8 cellular contexts compared by ENCODE assay signal in genomic region chr12:120468846-120469449, GRCh38. TPM values are rescaled to one million over a fixed set of nuclear protein-coding genes. Genes with fewer than 3 reads are reported as not detected.
DNase-seq lines count a peak whose midpoint lies in the region; TF ChIP-seq lines count a peak whose summit lies in the region.

No MANE protein-coding gene starts in this region.

- H3K27me3 ChIP-seq in adrenal gland (no peaks in the 10 kb centered on the region), hepatocyte (no peaks in the 10 kb centered on the region), sigmoid colon (no peaks in the 10 kb centered on the region)

- TF ChIP-seq EP300 in sigmoid colon (IDR thresholded peaks at IDR 0.05): no peak

- peaks cover 94% of the 10 kb centered on the region for H3K79me2 ChIP-seq in hepatocyte

- H4K20me1 ChIP-seq in hepatocyte (ENCODE audit: insufficient read depth, poor library complexity, severe bottlenecking): peaks cover 41% of the 10 kb centered on the region

- intact Hi-C loops in adrenal gland (cut with DNase I): loop anchor here in 1 of 2 donors (10.0 kb wide), 1 partner anchor 96 kb away; no protein-coding TSS in a partner anchor
- intact Hi-C loops in sigmoid colon (cut with DNase I): loop anchor here (2.0 kb wide), 2 partner anchors 26 to 30 kb away; partner anchors contain the start of gene COX6A1

- H2AFZ ChIP-seq in hepatocyte: peak overlapping the region; percentile 58

- H3K4me3 ChIP-seq in HFF-Myc (replicated peaks; ENCODE audit: low read depth, low read length) (peak overlapping the region; percentile 79), adrenal gland (peak overlapping the region; percentile 55 to 87 (median 85)), hepatocyte (peak overlapping the region; percentile 95), sigmoid colon (peak overlapping the region; percentile 85 to 94 (median 92))

- H3K9me2 ChIP-seq in hepatocyte (replicated peaks; ENCODE audit: insufficient read depth): no peaks in the 10 kb centered on the region

- H3K9me3 ChIP-seq in adrenal gland (replicated peaks in 1 of 3) (no peaks in the 10 kb centered on the region), hepatocyte (ENCODE audit: low read depth) (no peaks in the 10 kb centered on the region), sigmoid colon (no peaks in the 10 kb centered on the region)

- peaks cover 6 to 36% of the 10 kb centered on the region in 2 donors for H3K4me1 ChIP-seq in adrenal gland (replicated peaks in 1 of 2)
- peaks cover 12% of the 10 kb centered on the region for H3K4me1 ChIP-seq in hepatocyte (ENCODE audit: insufficient read depth)
- H3K4me1 ChIP-seq in sigmoid colon: peaks cover 0 to 40% (median 23%) of the 10 kb centered on the region in 4 donors

- TF ChIP-seq CTCF in HFF-Myc (IDR thresholded peaks at IDR 0.05; ENCODE audit: low read depth, low read length, missing control alignments) (no peak), adrenal gland (IDR thresholded peaks at IDR 0.05) (no peak), hepatocyte (IDR thresholded peaks at IDR 0.05; ENCODE audit: poor library complexity) (peak; percentile 45), sigmoid colon (IDR thresholded peaks at IDR 0.05) (no peak)

- DNase-seq in DMS 273 (lab: John Stamatoyannopoulos, UW; ENCODE audit: unreplicated experiment) (peak; percentile 51), DMS 273 treated with DMSO at 0.1 percent for 48 hours (lab: John Stamatoyannopoulos, UW) (no peak), HFF-Myc (ENCODE audit: extremely low read depth, low read depth) (no peak), NOMO-1 treated with DMSO at 0.1 percent for 48 hours (lab: John Stamatoyannopoulos, UW; ENCODE audit: unreplicated experiment) (peak; percentile 35), adrenal gland (peak; percentile 25 to 62 (median 48)), hepatocyte (ENCODE audit: low spot score) (peak; percentile 46), sigmoid colon (peak; percentile 66), SKM-1 (lab: John Stamatoyannopoulos, UW; ENCODE audit: unreplicated experiment) (no peak)

- H3K4me2 ChIP-seq in hepatocyte: peak overlapping the region; percentile 95

- no peak for TF ChIP-seq POLR2A in adrenal gland (IDR thresholded peaks at IDR 0.05)
- no peak for TF ChIP-seq POLR2A in sigmoid colon (IDR thresholded peaks at IDR 0.05)

- H3K36me3 ChIP-seq in adrenal gland (replicated peaks in 1 of 2): peaks cover 0 to 19% of the 10 kb centered on the region in 2 donors
- H3K36me3 ChIP-seq in hepatocyte (replicated peaks; ENCODE audit: insufficient read depth, low read depth): no peaks in the 10 kb centered on the region
- peaks cover 2 to 26% (median 13%) of the 10 kb centered on the region in 4 donors for H3K36me3 ChIP-seq in sigmoid colon

- 1% methylated on average over 18 to 57 of the region's 57 CpGs for WGBS in adrenal gland, 4 donors
- 2% methylated on average over 37 of the region's 57 CpGs for WGBS in hepatocyte (ENCODE audit: low lambda C conversion rate, missing lambda C conversion rate)
- WGBS in sigmoid colon, 2 donors: 1% methylated on average over 57 of the region's 57 CpGs

- H3K27ac ChIP-seq in adrenal gland (peak overlapping the region; percentile 70 to 97 (median 93)), hepatocyte (peak overlapping the region; percentile 92), sigmoid colon (peak overlapping the region; percentile 93 to 96 (median 94))

RNA-seq across cellular contexts. Expression of gene SRSF9, which starts 0.6 kb away (rescaled TPM):
- 100 to 1,000 TPM in 5 of 8 donors, 10 to 100 TPM in 3; 55.5 to 195 (median 140) TPM for total RNA-seq in adrenal gland
- 100 to 1,000 TPM in 1 of 3 donors, 10 to 100 TPM in 2; 62.5 to 123 (median 75.4) TPM for polyA plus RNA-seq in adrenal gland
- total RNA-seq in hepatocyte: 157 and 166 TPM in 2 replicates
- polyA plus RNA-seq in hepatocyte: 263 and 312 TPM in 2 replicates
- 10 to 100 TPM; 41.4 to 55.1 (median 45.2) TPM for total RNA-seq in sigmoid colon
- 100 to 1,000 TPM; 136 to 187 (median 158) TPM for polyA plus RNA-seq in sigmoid colon

RNA-seq across cellular contexts. Expression of gene GATC, which starts 22.7 kb away (rescaled TPM):
- total RNA-seq in adrenal gland (10 to 100 TPM; 21.9 to 43.6 (median 31.5) TPM), hepatocyte (35.0 and 36.2 TPM in 2 replicates), sigmoid colon (10 to 100 TPM; 17.4 to 20.0 (median 19.2) TPM)
- polyA plus RNA-seq in adrenal gland (10 to 100 TPM in 1 of 3 donors, 1 to 10 TPM in 2; 9.0 to 29.8 (median 9.3) TPM), hepatocyte (19.0 and 26.0 TPM in 2 replicates), sigmoid colon (10 to 100 TPM in 2 of 3 donors, 1 to 10 TPM in 1; 8.4 to 15.0 (median 13.0) TPM)

RNA-seq across cellular contexts. Expression of gene TRIAP1, which starts 22.8 kb away (rescaled TPM):
- 10 to 100 TPM in 7 of 8 donors, 1 to 10 TPM in 1; 8.2 to 28.8 (median 19.7) TPM for total RNA-seq in adrenal gland
- polyA plus RNA-seq in adrenal gland: 10 to 100 TPM; 19.2 to 35.6 (median 19.9) TPM
- 43.6 and 43.8 TPM in 2 replicates for total RNA-seq in hepatocyte
- 42.7 and 53.9 TPM in 2 replicates for polyA plus RNA-seq in hepatocyte
- total RNA-seq in sigmoid colon: 10 to 100 TPM in 3 of 4 donors, 1 to 10 TPM in 1; 8.6 to 14.8 (median 12.4) TPM
- polyA plus RNA-seq in sigmoid colon: 10 to 100 TPM; 33.6 to 37.7 (median 34.8) TPM

RNA-seq across cellular contexts. Expression of gene DYNLL1, which starts 27.0 kb away (rescaled TPM):
- total RNA-seq in adrenal gland (100 to 1,000 TPM; 168 to 463 (median 296) TPM), hepatocyte (383 and 418 TPM in 2 replicates), sigmoid colon (100 to 1,000 TPM; 204 to 254 (median 235) TPM)
- polyA plus RNA-seq in adrenal gland (100 to 1,000 TPM; 301 to 378 (median 335) TPM), hepatocyte (630 and 641 TPM in 2 replicates), sigmoid colon (100 to 1,000 TPM; 285 to 942 (median 912) TPM)

RNA-seq across cellular contexts. Expression of gene COX6A1, which starts 31.0 kb away (rescaled TPM):
- total RNA-seq in adrenal gland: 1,000 to 10,000 TPM in 1 of 8 donors, 100 to 1,000 TPM in 7; 378 to 1,017 (median 587) TPM
- polyA plus RNA-seq in adrenal gland: 1,000 to 10,000 TPM in 1 of 3 donors, 100 to 1,000 TPM in 2; 504 to 1,577 (median 661) TPM
- total RNA-seq in hepatocyte: 522 and 581 TPM in 2 replicates
- 964 and 1,059 TPM in 2 replicates for polyA plus RNA-seq in hepatocyte
- 100 to 1,000 TPM; 432 to 759 (median 620) TPM for total RNA-seq in sigmoid colon
- polyA plus RNA-seq in sigmoid colon: 1,000 to 10,000 TPM in 1 of 3 donors, 100 to 1,000 TPM in 2; 628 to 1,413 (median 992) TPM

Comparison
In these comparisons a context has a peak if more than half of its experiments do, and no peak if none do; other contexts are left out.
1. DNase-seq: peak in DMS 273 (single experiment), NOMO-1 treated with DMSO at 0.1 percent for 48 hours (single experiment), adrenal gland (7 of 7), hepatocyte (single experiment) and sigmoid colon (single experiment); none in DMS 273 treated with DMSO at 0.1 percent for 48 hours (single experiment), HFF-Myc (single experiment) and SKM-1 (single experiment).
2. Peak in every context shown above with its lines, with median percentiles within 50 percentile points of each other: H3K4me3 ChIP-seq and H3K27ac ChIP-seq.